Comparison of ENCODE assay signal across 1 cellular context in genomic region chr2:208248601-208249000, GRCh38.
TF ChIP-seq lines count a peak whose summit lies in the region.

No MANE protein-coding gene starts in this region.

TF ChIP-seq in HepG2, 621 proteins besides CTCF, POLR2A, EP300 and RAD21:
- TF ChIP-seq POLR2AphosphoS5 (IDR thresholded peaks at IDR 0.05; ENCODE audit: low read depth, low read length) = peak; percentile 15; the same call in 1 of the 2 replicates
- peak; percentile 40; the same call in 1 of the 2 replicates for TF ChIP-seq RBFOX2 (IDR thresholded peaks at IDR 0.05; ENCODE audit: low read depth, low read length)
- TF ChIP-seq ZSCAN20 (CRISPR knock-in tag; IDR thresholded peaks at IDR 0.05; ENCODE audit: borderline replicate concordance) = no peak
- peak; percentile 60 for TF ChIP-seq POLR2G (IDR thresholded peaks at IDR 0.05; ENCODE audit: low read depth, low read length)
- peak; percentile 81 for TF ChIP-seq RBM22 (optimal IDR thresholded peaks at IDR 0.05; ENCODE audit: low read length)
- no peak for TF ChIP-seq THAP9 (CRISPR knock-in tag; IDR thresholded peaks at IDR 0.05; ENCODE audit: borderline replicate concordance)
